Comparison of ENCODE assay signal across 9 cellular contexts in the genomic region with DNA sequence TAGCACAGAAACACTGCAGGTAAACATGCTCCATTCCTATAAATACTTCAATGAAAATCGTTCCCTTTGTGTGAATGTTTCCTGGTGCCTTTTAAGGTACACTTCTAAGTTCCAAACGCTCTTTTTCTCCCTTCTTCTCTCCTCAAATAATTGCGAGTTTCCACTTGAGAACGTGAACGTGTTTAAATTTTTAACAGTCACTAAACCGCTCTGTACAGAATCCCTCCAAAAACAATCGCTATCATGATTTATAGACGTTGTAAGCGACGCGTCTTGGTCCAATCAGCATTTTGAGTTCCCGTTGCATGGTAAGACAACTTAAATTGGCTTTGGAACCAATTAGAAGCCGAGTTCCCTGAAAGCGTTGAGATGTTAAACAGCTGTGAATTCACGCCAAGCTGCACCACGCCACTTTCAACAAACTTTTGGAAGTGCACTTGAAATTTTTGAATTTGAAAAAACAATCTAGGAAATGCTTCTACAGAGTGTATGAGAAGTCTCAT. TPM values are rescaled to one million over a fixed set of nuclear protein-coding genes. Genes with fewer than 3 reads are reported as not detected.
DNase-seq lines count a peak whose midpoint lies in the region; ATAC-seq and TF ChIP-seq lines count a peak whose summit lies in the region.
"Had no signal": no experiment of that assay in that cellular context is flagged by ENCODE, and none has a peak within 500 bp of the region (broad histone marks: within the 10 kb centered on the region; RNA-seq: fewer than 3 reads in every experiment).

No MANE protein-coding gene starts in this region.

- peak overlapping the region; percentile 70 for H3K4me3 ChIP-seq in GM08714 (ENCODE audit: low read length)
- H3K4me3 ChIP-seq in liver (ENCODE audit: low read depth in 1 of 3, low read length in 3 of 3): peak overlapping the region; percentile 62 to 79 (median 77)
- H3K4me3 ChIP-seq in suprapubic skin: peak overlapping the region; percentile 77

- DNase-seq in LoVo (ENCODE audit: low spot score) (peak; percentile 54), SHP77 (lab: John Stamatoyannopoulos, UW) (peak; percentile 78 to 82), cerebellar cortex (ENCODE audit: low spot score) (peak; percentile 66), suprapubic skin (ENCODE audit: low spot score in 2 of 2) (no peak), posterior vena cava (ENCODE audit: low spot score) (no peak)

- 2% methylated on average over 16 of the region's 16 CpGs for WGBS in liver
- 0% methylated on average over 16 of the region's 16 CpGs for WGBS in suprapubic skin

- TF ChIP-seq EP300 in suprapubic skin (IDR thresholded peaks at IDR 0.05): no peak

- H3K36me3 ChIP-seq in liver (ENCODE audit: control insufficient read depth in 4 of 4, insufficient read depth in 3 of 4, low read depth in 1 of 4, low read length in 3 of 4) (no peaks in the 10 kb centered on the region), suprapubic skin (no peaks in the 10 kb centered on the region)

- H3K27me3 ChIP-seq in liver (ENCODE audit: control insufficient read depth in 4 of 4, insufficient read depth in 4 of 4, low read length in 3 of 4): no peaks in the 10 kb centered on the region
- no peaks in the 10 kb centered on the region for H3K27me3 ChIP-seq in suprapubic skin
- H3K27me3 ChIP-seq: body of pancreas had no signal

- intact Hi-C loops in posterior vena cava (cut with DNase I): no loop called here

- H3K4me1 ChIP-seq in liver (ENCODE audit: control insufficient read depth in 4 of 4, insufficient read depth in 4 of 4, low read length in 3 of 4) (peaks cover 0 to 14% (median 4%) of the 10 kb centered on the region in 4 donors), suprapubic skin (peaks cover 8% of the 10 kb centered on the region)

- H3K9ac ChIP-seq in liver (ENCODE audit: low read depth in 1 of 2, low read length in 2 of 2): peak overlapping the region; percentile 19 to 52

- no peak for TF ChIP-seq POLR2A in suprapubic skin (IDR thresholded peaks at IDR 0.05)

- no peaks in the 10 kb centered on the region for H3K9me3 ChIP-seq in liver (ENCODE audit: control insufficient read depth in 4 of 4, low read length in 3 of 4)
- H3K9me3 ChIP-seq in suprapubic skin: no peaks in the 10 kb centered on the region
- H3K9me3 ChIP-seq: body of pancreas had no signal

- H3K27ac ChIP-seq in liver (ENCODE audit: low read depth in 1 of 2, low read length in 2 of 2): peak overlapping the region in 1 of 2 donors; percentile 87
- peak overlapping the region; percentile 93 for H3K27ac ChIP-seq in suprapubic skin

- no peak for TF ChIP-seq RAD21 in liver (IDR thresholded peaks at IDR 0.05)

- TF ChIP-seq CTCF in liver (IDR thresholded peaks at IDR 0.05; ENCODE audit: low read depth, low read length, missing input control) (no peak), suprapubic skin (IDR thresholded peaks at IDR 0.05) (no peak)

- no peak for ATAC-seq in HG03159 (IDR thresholded peaks at IDR 0.05; ENCODE audit: unreplicated experiment)
- ATAC-seq: body of pancreas had no signal

TF ChIP-seq in liver, 16 proteins besides CTCF, POLR2A, EP300 and RAD21:
- no peak for TF ChIP-seq HNF4A (conservative IDR thresholded peaks at IDR 0.05)
- TF ChIP-seq SP1 (IDR thresholded peaks at IDR 0.05): peak; percentile 6

RNA-seq across cellular contexts. Expression of a gene that starts 12.6 kb away (rescaled TPM):
- total RNA-seq in liver (not detected), suprapubic skin (not detected), posterior vena cava (not detected)
- polyA plus RNA-seq in liver: not detected
- total RNA-seq: body of pancreas had no signal

Comparison
In these comparisons a context has a peak if more than half of its experiments do, and no peak if none do; other contexts are left out.
1. DNase-seq: peak in LoVo (single experiment), SHP77 (2 of 2) and cerebellar cortex (single experiment); none in suprapubic skin (0 of 2) and posterior vena cava (single experiment).
2. Peak in every context shown above with its lines, with median percentiles within 50 percentile points of each other: H3K4me3 ChIP-seq.